Comparison of ENCODE assay signal across 8 cellular contexts in the genomic region with DNA sequence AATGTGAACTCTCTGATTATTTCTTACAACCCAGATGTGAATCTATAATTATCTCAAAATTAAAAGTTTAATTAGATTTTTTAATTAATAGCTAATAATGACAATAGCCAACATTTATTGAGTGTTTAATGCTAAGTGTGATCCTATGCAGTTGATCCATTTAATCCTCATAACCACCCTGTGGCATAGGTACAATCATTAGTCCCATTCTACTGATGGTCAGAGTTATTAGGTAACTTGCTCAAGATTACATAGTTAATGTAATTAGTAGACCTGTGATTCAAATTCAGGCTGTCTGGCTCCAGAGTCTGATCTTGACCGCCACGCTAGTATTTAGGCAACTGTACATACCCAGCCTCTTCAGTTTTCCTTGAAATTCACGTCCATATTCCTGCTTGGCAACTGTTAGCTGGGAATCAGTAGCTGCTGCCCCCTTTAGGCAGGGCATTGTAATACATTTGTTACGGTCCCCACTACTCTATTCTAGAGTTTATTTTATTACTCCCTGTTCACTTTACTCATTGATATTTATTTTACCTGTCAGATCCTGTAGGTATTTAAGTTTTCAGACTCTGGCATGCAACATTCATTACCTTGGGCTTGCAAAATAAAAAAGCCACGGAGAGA. TPM values are rescaled to one million over a fixed set of nuclear protein-coding genes. Genes with fewer than 3 reads are reported as not detected.
A peak's percentile ranks its signal among the peaks of the same experiment; 100 is the strongest.
DNase-seq lines count a peak whose midpoint lies in the region; ATAC-seq and TF ChIP-seq lines count a peak whose summit lies in the region.

No MANE protein-coding gene starts in this region.

- no peak for ATAC-seq in CD8-positive, alpha-beta T cell
- no peak for ATAC-seq in aorta (ENCODE audit: low FRiP score)

- intact Hi-C loops in CD8-positive, alpha-beta T cell (cut with DNase I, micrococcal nuclease), result no loop called here
- intact Hi-C loops in aorta (cut with DNase I), result no loop called here

- H3K36me3 ChIP-seq in CD8-positive, alpha-beta T cell (ENCODE audit: insufficient read depth, low read length), result no peaks in the 10 kb centered on the region
- H3K36me3 ChIP-seq in kidney epithelial cell (ENCODE audit: control insufficient read depth, insufficient read depth, low read length), result no peaks in the 10 kb centered on the region
- H3K36me3 ChIP-seq in aorta (ENCODE audit: control insufficient read depth in 1 of 2, insufficient read depth in 2 of 2, low read length in 1 of 2), result no peaks in the 10 kb centered on the region

- DNase-seq in CD8-positive, alpha-beta T cell, result peak in 1 of 7 experiments; percentile 11
- DNase-seq in H4 (ENCODE audit: low spot score) (peak; percentile 42), SKM-1 treated with dmso at 0.1 percent for 144 hours (lab: John Stamatoyannopoulos, UW; ENCODE audit: unreplicated experiment) (peak; percentile 30), kidney epithelial cell (ENCODE audit: low read depth) (no peak), aorta (no peak), NCI-H2196 (lab: John Stamatoyannopoulos, UW; ENCODE audit: unreplicated experiment) (no peak), MV-4-11 (lab: John Stamatoyannopoulos, UW) (no peak)
- no peak for DNase-seq in activated naive CD4-positive, alpha-beta T cell treated with anti-CD3 and anti-CD28 coated beads, Interleukin-2, amount 50 U/mL, for 16 hours

- H3K27me3 ChIP-seq in CD8-positive, alpha-beta T cell (ENCODE audit: insufficient read depth, low read length), result no peaks in the 10 kb centered on the region
- H3K27me3 ChIP-seq in kidney epithelial cell (ENCODE audit: control insufficient read depth, insufficient read depth, low read length) (no peaks in the 10 kb centered on the region), aorta (ENCODE audit: control insufficient read depth in 1 of 2, insufficient read depth in 2 of 2, low read length in 1 of 2) (no peaks in the 10 kb centered on the region)

- no peak overlapping the region for H3K4me3 ChIP-seq in CD8-positive, alpha-beta T cell (ENCODE audit: low read depth, low read length)
- H3K4me3 ChIP-seq in kidney epithelial cell (ENCODE audit: low read depth, low read length) (no peak overlapping the region), aorta (ENCODE audit: low read length in 2 of 2) (no peak overlapping the region)

- no peaks in the 10 kb centered on the region for H3K36me3 Mint-ChIP-seq in CD8-positive, alpha-beta T cell

- WGBS in aorta, 2 donors, result 60 to 64% methylated on average over 5 of the region's 5 CpGs

- no peaks in the 10 kb centered on the region for H3K27me3 Mint-ChIP-seq in CD8-positive, alpha-beta T cell (ENCODE audit: low read depth)

- TF ChIP-seq CTCF in CD8-positive, alpha-beta T cell (IDR thresholded peaks at IDR 0.05), result peak; percentile 55
- peak; percentile 47 for TF ChIP-seq CTCF in kidney epithelial cell (IDR thresholded peaks at IDR 0.05; ENCODE audit: insufficient read depth, low read length, poor library complexity, severe bottlenecking)

- H3K4me1 Mint-ChIP-seq in CD8-positive, alpha-beta T cell (ENCODE audit: low read depth), result no peaks in the 10 kb centered on the region

- POLR2A ChIA-PET in CD8-positive, alpha-beta T cell (lab: Charles Lee), result interaction anchor here (0.9 kb wide), 1 partner anchor 9 kb away, joined by 3 read pairs; no protein-coding TSS in a partner anchor

- H3K4me1 ChIP-seq in CD8-positive, alpha-beta T cell (ENCODE audit: insufficient read depth, low read length), result no peaks in the 10 kb centered on the region
- no peaks in the 10 kb centered on the region for H3K4me1 ChIP-seq in aorta (ENCODE audit: control insufficient read depth in 1 of 2, insufficient read depth in 2 of 2, low read length in 2 of 2)

- H3K9me3 ChIP-seq in CD8-positive, alpha-beta T cell (ENCODE audit: low read length), result no peaks in the 10 kb centered on the region
- H3K9me3 ChIP-seq in aorta (ENCODE audit: control insufficient read depth, low read length), result peaks cover 4% of the 10 kb centered on the region

- CTCF ChIA-PET in CD8-positive, alpha-beta T cell (lab: Charles Lee), result interaction anchor here (0.8 to 1.2 kb wide), 2 partner anchors 21 to 66 kb away, joined by 3 read pairs; no protein-coding TSS in a partner anchor

- H3K9me3 Mint-ChIP-seq in CD8-positive, alpha-beta T cell, result no peaks in the 10 kb centered on the region

- no peak overlapping the region for H3K27ac ChIP-seq in CD8-positive, alpha-beta T cell (ENCODE audit: low read depth, low read length)
- no peak overlapping the region for H3K27ac ChIP-seq in aorta (ENCODE audit: low read depth in 1 of 2, low read length in 2 of 2)

- no peak overlapping the region for H3K4me3 Mint-ChIP-seq in CD8-positive, alpha-beta T cell

- no peak overlapping the region for H3K27ac Mint-ChIP-seq in CD8-positive, alpha-beta T cell

RNA-seq across cellular contexts. Expression of gene TEC, which starts 20.6 kb away (rescaled TPM):
- total RNA-seq in CD8-positive, alpha-beta T cell, result 1 to 10 TPM; 1.4 to 1.8 TPM
- 0.06 TPM in 1 of 2 replicates, not detected in the other for total RNA-seq in H4 (2014; rRNA removed; shearing (Covaris generic))
- total RNA-seq in kidney epithelial cell (1.8 and 3.2 TPM in 2 replicates), aorta (1 to 10 TPM; 5.7 to 9.3 TPM)
- polyA plus RNA-seq in aorta, result 1 to 10 TPM; 2.2 to 2.3 TPM

RNA-seq across cellular contexts. Expression of gene SLAIN2, which starts 51.1 kb away (rescaled TPM):
- total RNA-seq in CD8-positive, alpha-beta T cell, result 10 to 100 TPM; 62.4 to 76.5 TPM
- 36.3 and 72.3 TPM in 2 replicates for total RNA-seq in H4 (2014; rRNA removed; shearing (Covaris generic))
- total RNA-seq in kidney epithelial cell, result 104 and 109 TPM in 2 replicates
- 100 to 1,000 TPM; 107 to 109 TPM for total RNA-seq in aorta
- 10 to 100 TPM; 39.0 to 46.0 TPM for polyA plus RNA-seq in aorta

Comparison
In these comparisons a context has a peak if more than half of its experiments do, and no peak if none do; other contexts are left out.
1. DNase-seq: peak in H4 (single experiment) and SKM-1 treated with dmso at 0.1 percent for 144 hours (single experiment); none in kidney epithelial cell (single experiment), aorta (0 of 2), NCI-H2196 (single experiment), activated naive CD4-positive, alpha-beta T cell treated with anti-CD3 and anti-CD28 coated beads, Interleukin-2, amount 50 U/mL, for 16 hours (single experiment) and MV-4-11 (single experiment).